In genomic region chr12:26273811-26274210, GRCh38 we compare ENCODE assay signal across 13 cellular contexts.
DNase-seq lines count a peak whose midpoint lies in the region; ATAC-seq, FAIRE-seq and TF ChIP-seq lines count a peak whose summit lies in the region.
"Had no signal": no experiment of that assay in that cellular context is flagged by ENCODE, and none has a peak within 500 bp of the region (broad histone marks: within the 10 kb centered on the region; RNA-seq: fewer than 3 reads in every experiment).

No MANE protein-coding gene starts in this region.

- H3K9ac ChIP-seq in OCI-LY3 (ENCODE audit: low read length): no peak overlapping the region
- H3K9ac ChIP-seq in rectal smooth muscle tissue (ENCODE audit: low read length): no peak overlapping the region

- H3K27me3 Mint-ChIP-seq in activated naive CD4-positive, alpha-beta T cell treated with anti-CD3 and anti-CD28 coated beads, Interleukin-2, amount 10 ng/mL, durations not matched to agents 7 days and 5 days: peaks cover 4% of the 10 kb centered on the region

- 35 to 43% methylated on average over 6 of the region's 6 CpGs for WGBS in lower leg skin, 2 donors

- H3K9me3 Mint-ChIP-seq in activated naive CD4-positive, alpha-beta T cell treated with anti-CD3 and anti-CD28 coated beads, Interleukin-2, amount 10 ng/mL, durations not matched to agents 7 days and 5 days: no peaks in the 10 kb centered on the region

- DNase-seq in Ammon's horn (ENCODE audit: low spot score): peak; percentile 48
- no peak for DNase-seq in epithelial cell of prostate (ENCODE audit: low read depth, low spot score)
- no peak for DNase-seq in activated naive CD4-positive, alpha-beta T cell treated with anti-CD3 and anti-CD28 coated beads, Interleukin-2, amount 10 ng/mL, durations not matched to agents 7 days and 5 days
- no peak for DNase-seq in frontal cortex (ENCODE audit: low spot score in 2 of 2)
- no peak for DNase-seq in lower leg skin (ENCODE audit: low spot score in 2 of 2)
- DNase-seq: activated CD4-positive, alpha-beta T cell treated with anti-CD3 and anti-CD28 coated beads, Interleukin-2, amount 50 U/mL, for 1 hour; NCI-H1048; stimulated activated CD4-positive, alpha-beta T cell treated with anti-CD3 and anti-CD28 coated beads, Interleukin-2, amount 100 ng/mL, for 48 hours had no signal

- H3K4me3 ChIP-seq in OCI-LY3 (ENCODE audit: low read length): no peak overlapping the region
- H3K4me3 ChIP-seq in rectal smooth muscle tissue (ENCODE audit: low read length): no peak overlapping the region
- H3K4me3 ChIP-seq in lower leg skin (ENCODE audit: low read depth, poor library complexity, severe bottlenecking): no peak overlapping the region
- H3K4me3 ChIP-seq: esophagus muscularis mucosa had no signal

- H3K4me1 ChIP-seq in OCI-LY3 (ENCODE audit: low read length) (peaks cover 46% of the 10 kb centered on the region), rectal smooth muscle tissue (ENCODE audit: control insufficient read depth, insufficient read depth, low read length) (peaks cover 15% of the 10 kb centered on the region)

- no peak for TF ChIP-seq POLR2A in lower leg skin (IDR thresholded peaks at IDR 0.05)

- H3K36me3 ChIP-seq in OCI-LY3 (replicated peaks; ENCODE audit: low read depth, low read length) (no peaks in the 10 kb centered on the region), rectal smooth muscle tissue (ENCODE audit: control insufficient read depth, insufficient read depth, low read length) (no peaks in the 10 kb centered on the region)
- H3K36me3 ChIP-seq: esophagus muscularis mucosa had no signal

- intact Hi-C loops in lower leg skin (cut with DNase I; ENCODE audit: low total_unique reads): no loop called here

- H3K9me3 ChIP-seq in OCI-LY3 (ENCODE audit: insufficient read depth, low read length): no peaks in the 10 kb centered on the region
- H3K9me3 ChIP-seq: esophagus muscularis mucosa had no signal

- no peak overlapping the region for H3K27ac ChIP-seq in OCI-LY3 (ENCODE audit: low read length)
- H3K27ac ChIP-seq in epithelial cell of prostate: peak overlapping the region; percentile 94
- H3K27ac ChIP-seq in rectal smooth muscle tissue (ENCODE audit: low read depth, low read length): peak overlapping the region; percentile 85

- H3K27me3 ChIP-seq in OCI-LY3 (ENCODE audit: low read depth, low read length) (peaks cover 4% of the 10 kb centered on the region), rectal smooth muscle tissue (ENCODE audit: control insufficient read depth, insufficient read depth, low read length) (no peaks in the 10 kb centered on the region)
- H3K27me3 ChIP-seq: esophagus muscularis mucosa had no signal

- no peaks in the 10 kb centered on the region for H4K20me1 ChIP-seq in OCI-LY3 (ENCODE audit: insufficient read depth, low read length)

- no peak for FAIRE-seq in frontal cortex (lab: Jason Lieb, UNC)

- H3K4me1 Mint-ChIP-seq in activated naive CD4-positive, alpha-beta T cell treated with anti-CD3 and anti-CD28 coated beads, Interleukin-2, amount 10 ng/mL, durations not matched to agents 7 days and 5 days: peaks cover 7% of the 10 kb centered on the region

- H2AFZ ChIP-seq in OCI-LY3 (ENCODE audit: low read depth, low read length): no peak overlapping the region

- H3K79me2 ChIP-seq in OCI-LY3 (ENCODE audit: low read length): no peaks in the 10 kb centered on the region

- no peak overlapping the region for H3K4me3 Mint-ChIP-seq in activated naive CD4-positive, alpha-beta T cell treated with anti-CD3 and anti-CD28 coated beads, Interleukin-2, amount 10 ng/mL, durations not matched to agents 7 days and 5 days
- H3K4me3 Mint-ChIP-seq: activated naive CD8-positive, alpha-beta T cell had no signal

- H3K27ac Mint-ChIP-seq in activated naive CD4-positive, alpha-beta T cell treated with anti-CD3 and anti-CD28 coated beads, Interleukin-2, amount 10 ng/mL, durations not matched to agents 7 days and 5 days: no peak overlapping the region

- peak overlapping the region; percentile 71 for H3K4me2 ChIP-seq in OCI-LY3 (ENCODE audit: low read length)

- no peaks in the 10 kb centered on the region for H3K36me3 Mint-ChIP-seq in activated naive CD4-positive, alpha-beta T cell treated with anti-CD3 and anti-CD28 coated beads, Interleukin-2, amount 10 ng/mL, durations not matched to agents 7 days and 5 days
- H3K36me3 Mint-ChIP-seq: activated naive CD8-positive, alpha-beta T cell had no signal

- no peak for ATAC-seq in GM21825 (IDR thresholded peaks at IDR 0.05; ENCODE audit: unreplicated experiment)

- TF ChIP-seq CTCF in OCI-LY3 (IDR thresholded peaks at IDR 0.05; ENCODE audit: low read depth, low read length): no peak
- no peak for TF ChIP-seq CTCF in lower leg skin (IDR thresholded peaks at IDR 0.05)

- CTCF ChIA-PET in activated naive CD4-positive, alpha-beta T cell treated with anti-CD3 and anti-CD28 coated beads, Interleukin-2, amount 10 ng/mL, durations not matched to agents 7 days and 5 days (lab: Charles Lee): no interaction called here
